In the genomic region with DNA sequence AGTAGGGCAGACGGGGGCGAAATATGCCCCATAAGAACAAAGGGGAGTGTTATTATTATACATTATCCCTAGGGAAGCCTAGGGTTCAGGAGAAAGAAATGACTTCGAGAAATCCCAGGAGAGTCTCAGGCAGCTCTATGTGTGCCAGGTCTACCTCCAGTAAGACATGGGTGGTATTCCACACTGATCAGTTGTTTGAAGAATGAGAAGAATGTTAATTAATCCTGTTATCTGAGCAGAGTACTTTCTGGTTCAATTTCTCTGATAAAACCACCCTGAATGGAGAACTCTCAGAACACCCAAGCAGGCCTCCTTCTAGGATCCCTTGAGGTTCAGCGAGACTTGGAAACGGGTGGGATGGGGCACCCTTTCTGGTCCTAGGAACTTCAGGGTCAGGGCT, we compare ENCODE assay signal across 26 cellular contexts.
"Had no signal": no experiment of that assay in that cellular context is flagged by ENCODE, and none has a peak within 500 bp of the region (broad histone marks: within the 10 kb centered on the region; RNA-seq: fewer than 3 reads in every experiment).

No MANE protein-coding gene starts in this region.

- H3K27ac ChIP-seq: coronary artery, epithelial cell of prostate, esophagus squamous epithelium, gastrocnemius medialis, heart right ventricle, left lung, lower lobe of right lung had no signal

- H3K9me3 ChIP-seq: esophagus squamous epithelium, gastrocnemius medialis, heart right ventricle, left lung, lower lobe of right lung had no signal

- FAIRE-seq: colon, endometrium, islet of Langerhans, keratinocyte had no signal

- H3K27me3 ChIP-seq: dorsolateral prefrontal cortex, gastrocnemius medialis, left lung had no signal

- H3K4me1 ChIP-seq: esophagus squamous epithelium, gastrocnemius medialis, heart right ventricle, left lung, lower lobe of right lung had no signal

- H3K36me3 ChIP-seq: esophagus squamous epithelium, gastrocnemius medialis, heart right ventricle, left lung, lower lobe of right lung had no signal

- H3K4me3 ChIP-seq: coronary artery, dorsolateral prefrontal cortex, esophagus squamous epithelium, gastrocnemius medialis, heart right ventricle, left lung, lower lobe of right lung had no signal

- ATAC-seq: esophagus mucosa, gastrocnemius medialis, heart right ventricle, left cardiac atrium, left lung, left ventricle myocardium superior, lower lobe of right lung had no signal

- DNase-seq: dermis blood vessel endothelial cell; dorsolateral prefrontal cortex; effector CD4-positive, alpha-beta T cell; effector memory CD4-positive, alpha-beta T cell; erythroblast; esophagus squamous epithelium; foreskin fibroblast; foreskin melanocyte; gastrocnemius medialis; glutamatergic neuron; head of caudate nucleus; heart right ventricle; hippocampal formation; left cardiac atrium; left lung; left ventricle myocardium superior; lower lobe of right lung; mesenchymal stem cell; midbrain had no signal
